21 cellular contexts compared by ENCODE assay signal in the genomic region with DNA sequence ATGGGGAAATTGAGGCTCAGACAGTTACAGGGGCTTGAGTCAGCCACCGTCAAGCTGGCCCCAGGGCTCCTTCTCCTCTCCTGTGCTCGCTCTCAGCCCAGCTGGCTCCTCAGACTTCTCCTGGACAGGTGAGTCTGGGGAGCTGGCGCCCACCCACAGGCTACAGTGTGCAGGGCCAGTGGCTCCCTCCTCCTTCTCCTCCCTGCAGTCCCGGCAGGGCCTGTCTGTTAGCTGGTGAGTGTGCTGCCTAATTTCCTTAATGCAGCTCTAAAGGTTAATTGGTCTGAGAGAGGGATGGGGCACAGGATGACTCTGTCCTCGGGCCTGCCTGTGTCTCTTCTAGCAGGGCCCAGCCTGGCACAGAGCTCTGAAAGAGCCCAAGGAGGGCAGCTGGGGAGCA. TPM values are rescaled to one million over a fixed set of nuclear protein-coding genes. Genes with fewer than 3 reads are reported as not detected.
"Had no signal": no experiment of that assay in that cellular context is flagged by ENCODE, and none has a peak within 500 bp of the region (broad histone marks: within the 10 kb centered on the region; RNA-seq: fewer than 3 reads in every experiment).

No MANE protein-coding gene starts in this region.

- FAIRE-seq: endothelial cell of umbilical vein had no signal

- H3K4me3 ChIP-seq: coronary artery, esophagus squamous epithelium, sigmoid colon, tibial artery had no signal

- H3K9me3 ChIP-seq: esophagus squamous epithelium, sigmoid colon, tibial artery had no signal

- DNase-seq: activated CD4-positive, alpha-beta T cell treated with anti-CD3 and anti-CD28 coated beads, Interleukin-2, amount 50 U/mL, for 1 hour; activated CD8-positive, alpha-beta memory T cell treated with anti-CD3 and anti-CD28 coated beads for 24 hours; activated gamma-delta T cell treated with Interleukin-2 at 50 U/mL for 16 hours; activated naive CD8-positive, alpha-beta T cell treated with anti-CD3 and anti-CD28 coated beads for 36 hours; central memory CD4-positive, alpha-beta T cell; effector CD4-positive, alpha-beta T cell; esophagus squamous epithelium; glutamatergic neuron; hypothalamus; kidney glomerular epithelial cell; mesendoderm; sigmoid colon; stimulated activated CD4-positive, alpha-beta T cell treated with anti-CD3 and anti-CD28 coated beads, Interleukin-1b, Interleukin-23, amount 100 ng/mL, for 48 hours; tibial artery had no signal

- H3K27ac ChIP-seq: coronary artery, esophagus squamous epithelium, sigmoid colon, tibial artery had no signal

- H3K36me3 ChIP-seq: esophagus squamous epithelium, sigmoid colon, tibial artery had no signal

RNA-seq across cellular contexts. Expression of gene LMO1, which starts 31.7 kb away (rescaled TPM):
- total RNA-seq: activated naive CD8-positive, alpha-beta T cell treated with anti-CD3 and anti-CD28 coated beads for 36 hours; endothelial cell of umbilical vein; esophagus squamous epithelium; fibroblast of villous mesenchyme; liver; natural killer cell treated with Interleukin-12 subunit alpha and Interleukin-12 subunit beta and Interleukin-15 and Interleukin-18, amount 100 ng/mL, for 72 hours; osteocyte; pulmonary artery endothelial cell had no signal
- polyA plus RNA-seq: endothelial cell of umbilical vein, liver had no signal
